Comparison of ENCODE assay signal across 8 cellular contexts in the genomic region with DNA sequence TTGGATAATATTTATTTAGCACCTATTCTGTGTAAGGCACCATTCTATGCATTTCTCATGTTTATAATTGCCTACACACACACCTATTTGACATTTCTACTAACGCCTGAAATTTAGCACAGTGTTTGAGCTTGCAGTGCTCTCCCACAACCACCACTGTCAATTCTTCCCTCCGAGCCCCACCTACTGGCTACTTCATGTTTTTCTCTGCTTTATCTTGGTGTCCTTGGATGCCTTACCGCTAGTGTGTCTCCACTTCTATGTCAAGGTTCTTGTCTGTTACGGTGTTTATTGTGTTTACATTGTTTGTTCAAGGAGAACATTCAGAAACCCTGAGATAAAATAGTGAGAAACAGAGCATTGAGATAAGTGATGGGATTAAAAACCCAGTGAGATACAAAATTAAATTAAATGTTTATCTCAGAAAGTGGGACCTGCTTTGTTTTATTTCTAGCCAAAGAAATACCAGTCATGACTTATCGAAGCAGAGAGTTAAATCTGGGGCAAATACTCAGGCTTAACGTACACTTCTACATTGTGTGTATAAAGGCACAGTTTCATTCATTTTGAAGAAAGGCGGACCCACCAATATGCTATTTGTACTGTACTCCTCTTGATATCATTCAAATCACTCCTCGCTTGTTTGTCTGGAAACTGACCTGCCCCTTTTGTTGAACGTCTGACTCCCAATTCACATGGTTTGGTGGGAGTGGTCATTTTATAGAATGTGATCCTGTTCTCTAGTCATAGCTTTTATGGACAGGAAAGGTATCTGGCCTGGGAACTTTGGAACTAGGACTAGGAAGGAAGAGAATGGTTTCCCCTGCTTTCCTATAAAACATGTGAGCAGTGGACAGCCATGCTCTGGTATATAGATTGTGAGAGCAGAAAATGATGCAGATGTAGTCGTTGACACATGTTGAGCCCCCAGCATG.
DNase-seq lines count a peak whose midpoint lies in the region; ATAC-seq, FAIRE-seq and TF ChIP-seq lines count a peak whose summit lies in the region.

No MANE protein-coding gene starts in this region.

- TF ChIP-seq POLR2A in H54 (IDR thresholded peaks at IDR 0.05; ENCODE audit: low read depth, low read length) = no peak

- ATAC-seq in HG02973 (IDR thresholded peaks at IDR 0.05; ENCODE audit: unreplicated experiment) = peak; percentile 70

- FAIRE-seq in H54 (lab: Jason Lieb, UNC) = no peak

- peak; percentile 61 for TF ChIP-seq CTCF in GM12873 (IDR thresholded peaks at IDR 0.05; ENCODE audit: insufficient read depth, low read depth, low read length, missing control alignments)

- peak; percentile 34 for DNase-seq in AG08395 (ENCODE audit: low spot score)
- DNase-seq in NCI-H526 (lab: John Stamatoyannopoulos, UW) = peak; percentile 58 to 82
- DNase-seq in cerebellar cortex (ENCODE audit: low spot score) = peak; percentile 34
- peak; percentile 73 for DNase-seq in medulla oblongata (ENCODE audit: extremely low spot score)
- no peak for DNase-seq in NCI-H2029 (lab: John Stamatoyannopoulos, UW)
- DNase-seq in H54 (ENCODE audit: insufficient read length, low spot score) = no peak

Comparison
In these comparisons a context has a peak if more than half of its experiments do, and no peak if none do; other contexts are left out.
1. DNase-seq: peak in AG08395 (single experiment), NCI-H526 (2 of 2), cerebellar cortex (single experiment) and medulla oblongata (single experiment); none in NCI-H2029 (single experiment) and H54 (single experiment).